In the genomic region with DNA sequence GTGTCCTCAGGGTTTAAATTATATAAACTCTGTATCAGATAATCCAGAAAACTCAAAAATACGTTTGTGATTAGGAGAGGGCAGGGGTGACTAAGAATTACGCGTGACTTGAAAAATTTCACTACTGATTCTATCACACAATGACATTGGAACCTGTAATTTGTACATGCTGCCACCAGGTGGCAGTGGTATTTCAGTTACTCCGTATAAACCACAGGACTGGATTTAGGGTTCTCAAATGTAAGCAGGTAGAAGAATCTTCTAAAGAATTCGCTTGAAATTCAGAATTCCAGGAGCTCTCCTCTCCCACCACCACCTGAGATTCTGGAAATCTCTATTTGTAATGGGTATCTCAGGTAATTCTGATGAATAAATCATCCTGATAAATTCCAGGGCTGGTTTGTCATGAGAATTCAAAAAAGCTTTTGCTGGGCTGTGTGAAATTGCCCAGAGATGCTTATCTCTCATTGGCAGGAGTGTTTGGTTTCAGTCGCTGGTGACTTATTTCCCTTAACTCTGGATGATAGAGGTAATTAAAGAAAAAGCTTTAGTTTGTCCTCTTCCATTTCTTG, we compare ENCODE assay signal across 8 cellular contexts. TPM values are rescaled to one million over a fixed set of nuclear protein-coding genes. Genes with fewer than 3 reads are reported as not detected.
DNase-seq lines count a peak whose midpoint lies in the region; ATAC-seq and TF ChIP-seq lines count a peak whose summit lies in the region.

No MANE protein-coding gene starts in this region.

- no peak for TF ChIP-seq POLR2A in suprapubic skin (IDR thresholded peaks at IDR 0.05)

- no peak overlapping the region for H3K27ac Mint-ChIP-seq in chondrocyte (ENCODE audit: unreplicated experiment)

- no peaks in the 10 kb centered on the region for H3K36me3 Mint-ChIP-seq in chondrocyte (ENCODE audit: low read depth)

- H3K4me1 ChIP-seq in cardiac muscle cell (ENCODE audit: low read depth) (no peaks in the 10 kb centered on the region), right atrium auricular region (no peaks in the 10 kb centered on the region), PC-3 (ENCODE audit: insufficient read depth, low read length) (no peaks in the 10 kb centered on the region), suprapubic skin (no peaks in the 10 kb centered on the region)

- TF ChIP-seq CTCF in cardiac muscle cell (IDR thresholded peaks at IDR 0.05; ENCODE audit: low read depth, low read length) (no peak), right atrium auricular region (IDR thresholded peaks at IDR 0.05) (peak in 1 of 2 donors; percentile 57), PC-3 (conservative IDR thresholded peaks at IDR 0.05; ENCODE audit: low read depth, low read length) (peak; percentile 83), chondrocyte (IDR thresholded peaks at IDR 0.05) (peak; percentile 67), suprapubic skin (IDR thresholded peaks at IDR 0.05) (no peak)

- no peak overlapping the region for H3K4me3 Mint-ChIP-seq in chondrocyte (ENCODE audit: unreplicated experiment)

- no peak overlapping the region for H2AFZ ChIP-seq in PC-3 (ENCODE audit: low read length)

- no peak overlapping the region for H3K27ac ChIP-seq in cardiac muscle cell
- H3K27ac ChIP-seq in right atrium auricular region, result no peak overlapping the region
- H3K27ac ChIP-seq in PC-3 (ENCODE audit: low read length), result no peak overlapping the region
- H3K27ac ChIP-seq in suprapubic skin, result no peak overlapping the region

- H3K27me3 Mint-ChIP-seq in chondrocyte (ENCODE audit: low read depth), result no peaks in the 10 kb centered on the region

- no peaks in the 10 kb centered on the region for H3K9me2 ChIP-seq in PC-3 (replicated peaks; ENCODE audit: low read length)

- H3F3A ChIP-seq in PC-3 (ENCODE audit: low read length, unreplicated experiment), result no peaks in the 10 kb centered on the region

- H3K36me3 ChIP-seq in cardiac muscle cell, result no peaks in the 10 kb centered on the region
- no peaks in the 10 kb centered on the region for H3K36me3 ChIP-seq in right atrium auricular region
- no peaks in the 10 kb centered on the region for H3K36me3 ChIP-seq in PC-3 (ENCODE audit: low read depth, low read length)
- no peaks in the 10 kb centered on the region for H3K36me3 ChIP-seq in suprapubic skin

- H3K27me3 ChIP-seq in cardiac muscle cell, result no peaks in the 10 kb centered on the region
- H3K27me3 ChIP-seq in right atrium auricular region, result no peaks in the 10 kb centered on the region
- peaks cover 41% of the 10 kb centered on the region for H3K27me3 ChIP-seq in PC-3 (ENCODE audit: low read length)
- no peaks in the 10 kb centered on the region for H3K27me3 ChIP-seq in suprapubic skin

- CTCF ChIA-PET in PC-3 (lab: Charles Lee), result no interaction called here

- POLR2A ChIA-PET in PC-3 (lab: Charles Lee; ENCODE audit: unreplicated experiment), result no interaction called here

- ATAC-seq in PC-3 (peak; percentile 48), HG02884 (IDR thresholded peaks at IDR 0.05; ENCODE audit: unreplicated experiment) (no peak)

- no peaks in the 10 kb centered on the region for H3K4me1 Mint-ChIP-seq in chondrocyte (ENCODE audit: low read depth)

- no peaks in the 10 kb centered on the region for H4K20me1 ChIP-seq in PC-3 (ENCODE audit: low read length)

- no peaks in the 10 kb centered on the region for H3K79me2 ChIP-seq in PC-3 (ENCODE audit: low read length)

- intact Hi-C loops in PC-3 (cut with micrococcal nuclease), result loop anchor here (1.0 kb wide), 1 partner anchor 255 kb away; no protein-coding TSS in a partner anchor

- H3K4me2 ChIP-seq in PC-3 (ENCODE audit: low read length), result no peak overlapping the region

- H3K9ac ChIP-seq in PC-3 (ENCODE audit: low read length), result no peak overlapping the region

- BruUV-seq in PC-3 (replicated peaks; lab: Mats Ljungman, UMichigan), result no TSS peak

- 40% methylated on average over 6 of the region's 6 CpGs for WGBS in suprapubic skin

- DNase-seq in cardiac muscle cell (ENCODE audit: low read depth in 1 of 2, low spot score in 1 of 2), result peak; percentile 0 to 9
- DNase-seq in right atrium auricular region (ENCODE audit: low spot score), result no peak
- DNase-seq in PC-3, result peak; percentile 76
- DNase-seq in chondrocyte (ENCODE audit: low spot score), result no peak
- DNase-seq in stimulated activated CD4-positive, alpha-beta T cell treated with anti-CD3 and anti-CD28 coated beads, Interleukin-12 subunit alpha, Interleukin-12 subunit beta, amount 100 ng/mL, for 4 hours, result peak; percentile 18
- no peak for DNase-seq in pons (ENCODE audit: low spot score)
- DNase-seq in suprapubic skin (ENCODE audit: low spot score in 2 of 2), result no peak

- H3K9me3 Mint-ChIP-seq in chondrocyte (ENCODE audit: low read depth), result peaks cover 20% of the 10 kb centered on the region

- H3K4me3 ChIP-seq in cardiac muscle cell, result no peak overlapping the region
- H3K4me3 ChIP-seq in right atrium auricular region, result no peak overlapping the region
- H3K4me3 ChIP-seq in PC-3 (ENCODE audit: low read length), result no peak overlapping the region
- no peak overlapping the region for H3K4me3 ChIP-seq in suprapubic skin

- H3K9me3 ChIP-seq in cardiac muscle cell (ENCODE audit: low read depth) (no peaks in the 10 kb centered on the region), right atrium auricular region (peaks cover 0 to 11% of the 10 kb centered on the region in 2 donors), PC-3 (ENCODE audit: low read length) (no peaks in the 10 kb centered on the region), suprapubic skin (peaks cover 8% of the 10 kb centered on the region)

- TF ChIP-seq EP300 in suprapubic skin (IDR thresholded peaks at IDR 0.05), result no peak

RNA-seq across cellular contexts. Expression of gene KRTAP7-1, which starts 1.7 kb away (rescaled TPM):
- total RNA-seq in cardiac muscle cell, result not detected in 2 replicates
- not detected in 2 replicates for polyA plus RNA-seq in cardiac muscle cell
- total RNA-seq in right atrium auricular region, result not detected
- total RNA-seq in PC-3 (2014; rRNA removed), result not detected in 2 replicates
- total RNA-seq in chondrocyte, result not detected in 3 replicates
- 10 to 100 TPM in 1 of 4 donors, 1 to 10 TPM in 1, not detected in 2; 9.4 to 57.8 TPM for total RNA-seq in suprapubic skin

RNA-seq across cellular contexts. Expression of gene KRTAP8-1, which starts 18.2 kb away (rescaled TPM):
- total RNA-seq in cardiac muscle cell (not detected in 2 replicates), right atrium auricular region (not detected), PC-3 (2014; rRNA removed) (not detected in 2 replicates), chondrocyte (not detected in 3 replicates), suprapubic skin (10 to 100 TPM in 2 of 4 donors, 1 to 10 TPM in 1, not detected in 1; 6.9 to 27.0 (median 15.7) TPM)
- polyA plus RNA-seq in cardiac muscle cell, result not detected in 2 replicates

RNA-seq across cellular contexts. Expression of gene KRTAP11-1, which starts 50.1 kb away (rescaled TPM):
- not detected in 2 replicates for total RNA-seq in cardiac muscle cell
- polyA plus RNA-seq in cardiac muscle cell, result not detected in 2 replicates
- not detected for total RNA-seq in right atrium auricular region
- not detected in 2 replicates for total RNA-seq in PC-3 (2014; rRNA removed)
- not detected in 3 replicates for total RNA-seq in chondrocyte
- total RNA-seq in suprapubic skin, result 100 to 1,000 TPM in 1 of 4 donors, 10 to 100 TPM in 2, 1 to 10 TPM in 1; 3.2 to 283 (median 34.3) TPM

Comparison
In these comparisons a context has a peak if more than half of its experiments do, and no peak if none do; other contexts are left out.
1. DNase-seq: peak in cardiac muscle cell (2 of 2), PC-3 (single experiment) and stimulated activated CD4-positive, alpha-beta T cell treated with anti-CD3 and anti-CD28 coated beads, Interleukin-12 subunit alpha, Interleukin-12 subunit beta, amount 100 ng/mL, for 4 hours (single experiment); none in right atrium auricular region (single experiment), chondrocyte (single experiment), pons (single experiment) and suprapubic skin (0 of 2).
2. CTCF ChIP-seq: peak in PC-3 (single experiment) and chondrocyte (single experiment); none in cardiac muscle cell (single experiment) and suprapubic skin (0 of 2).